ENCODE assay signal across 18 cellular contexts in the genomic region with DNA sequence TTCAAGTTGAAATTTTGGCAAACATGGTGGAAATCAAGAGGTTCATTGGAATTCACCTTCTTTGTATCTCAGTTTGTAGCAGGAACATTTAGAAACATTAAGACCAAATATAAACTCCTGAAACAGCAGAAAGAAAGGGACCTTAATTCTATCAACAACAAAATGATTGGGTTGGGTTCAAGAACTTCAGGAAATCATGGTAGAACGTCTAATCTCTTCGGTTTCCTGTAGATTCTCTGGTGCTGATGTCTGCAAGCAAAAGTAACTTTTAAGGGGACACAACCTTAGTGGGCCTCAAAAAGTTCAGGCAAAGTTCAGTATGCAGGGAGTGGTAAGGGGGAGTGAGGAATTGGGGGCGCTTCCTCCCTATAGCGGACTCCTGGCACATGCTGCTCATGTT. TPM values are rescaled to one million over a fixed set of nuclear protein-coding genes. Genes with fewer than 3 reads are reported as not detected.
"Had no signal": no experiment of that assay in that cellular context is flagged by ENCODE, and none has a peak within 500 bp of the region (broad histone marks: within the 10 kb centered on the region; RNA-seq: fewer than 3 reads in every experiment).

No MANE protein-coding gene starts in this region.

- DNase-seq: activated CD4-positive, alpha-beta memory T cell treated with anti-CD3 and anti-CD28 coated beads, Interleukin-2, amount 10 ng/mL, durations not matched to agents 7 days and 5 days; activated CD8-positive, alpha-beta memory T cell treated with anti-CD3 and anti-CD28 coated beads, Interleukin-2, amount 50 U/mL, for 4 hours; activated naive CD8-positive, alpha-beta T cell treated with anti-CD3 and anti-CD28 coated beads, Interleukin-2, amount 50 U/mL, for 24 hours; activated T-cell treated with anti-CD3 and anti-CD28 coated beads, Interleukin-2, amount 50 U/mL, for 72 hours; caudate nucleus; cortex of kidney; effector CD8-positive, alpha-beta T cell; erythroblast; foreskin keratinocyte; kidney; pancreas; retina; stimulated activated CD4-positive, alpha-beta T cell treated with anti-CD3 and anti-CD28 coated beads, Interleukin-12 subunit alpha, Interleukin-12 subunit beta, amount 100 ng/mL, for 4 hours; stimulated activated naive CD4-positive, alpha-beta T cell treated with Interleukin-2 at 50 U/mL for 16 hours; T1000; testis had no signal

- H3K36me3 ChIP-seq: pancreas had no signal

- H3K9me3 ChIP-seq: pancreas, testis had no signal

- H3K4me3 ChIP-seq: pancreas, testis had no signal

- H3K27ac ChIP-seq: foreskin keratinocyte, VCaP had no signal

- H3K27me3 ChIP-seq: foreskin keratinocyte, pancreas, testis had no signal

- ATAC-seq: activated naive CD8-positive, alpha-beta T cell treated with anti-CD3 and anti-CD28 coated beads, Interleukin-2, amount 50 U/mL, for 24 hours; activated T-cell treated with anti-CD3 and anti-CD28 coated beads, Interleukin-2, amount 50 U/mL, for 72 hours; foreskin keratinocyte had no signal

- H3K4me1 ChIP-seq: foreskin keratinocyte, testis had no signal

RNA-seq across cellular contexts. Expression of gene IL33, which starts 3.4 kb away (rescaled TPM):
- total RNA-seq: activated CD4-positive, alpha-beta memory T cell treated with anti-CD3 and anti-CD28 coated beads, Interleukin-2, amount 10 ng/mL, durations not matched to agents 7 days and 5 days; activated T-cell treated with anti-CD3 and anti-CD28 coated beads, Interleukin-2, amount 50 U/mL, for 72 hours; astrocyte had no signal
